In genomic region chr2:33145459-33145858, GRCh38 we compare ENCODE assay signal across 1 cellular context.
TF ChIP-seq lines count a peak whose summit lies in the region.

No MANE protein-coding gene starts in this region.

TF ChIP-seq in GM23338, 12 proteins besides CTCF, POLR2A, EP300 and RAD21 (continued from another document):
- TF ChIP-seq ZNF331 (CRISPR knock-in tag; IDR thresholded peaks at IDR 0.05; ENCODE audit: low read depth) (no peak), EZH2phosphoT487 (IDR thresholded peaks at IDR 0.05; ENCODE audit: unreplicated experiment) (no peak), JUNB (IDR thresholded peaks at IDR 0.05; ENCODE audit: unreplicated experiment) (no peak), ZNF462 (CRISPR knock-in tag; IDR thresholded peaks at IDR 0.05) (no peak), NANOG (IDR thresholded peaks at IDR 0.05; ENCODE audit: borderline replicate concordance) (no peak), POLR2AphosphoS5 (IDR thresholded peaks at IDR 0.05; ENCODE audit: low read depth) (no peak)
- TF ChIP-seq, protein P1, sequence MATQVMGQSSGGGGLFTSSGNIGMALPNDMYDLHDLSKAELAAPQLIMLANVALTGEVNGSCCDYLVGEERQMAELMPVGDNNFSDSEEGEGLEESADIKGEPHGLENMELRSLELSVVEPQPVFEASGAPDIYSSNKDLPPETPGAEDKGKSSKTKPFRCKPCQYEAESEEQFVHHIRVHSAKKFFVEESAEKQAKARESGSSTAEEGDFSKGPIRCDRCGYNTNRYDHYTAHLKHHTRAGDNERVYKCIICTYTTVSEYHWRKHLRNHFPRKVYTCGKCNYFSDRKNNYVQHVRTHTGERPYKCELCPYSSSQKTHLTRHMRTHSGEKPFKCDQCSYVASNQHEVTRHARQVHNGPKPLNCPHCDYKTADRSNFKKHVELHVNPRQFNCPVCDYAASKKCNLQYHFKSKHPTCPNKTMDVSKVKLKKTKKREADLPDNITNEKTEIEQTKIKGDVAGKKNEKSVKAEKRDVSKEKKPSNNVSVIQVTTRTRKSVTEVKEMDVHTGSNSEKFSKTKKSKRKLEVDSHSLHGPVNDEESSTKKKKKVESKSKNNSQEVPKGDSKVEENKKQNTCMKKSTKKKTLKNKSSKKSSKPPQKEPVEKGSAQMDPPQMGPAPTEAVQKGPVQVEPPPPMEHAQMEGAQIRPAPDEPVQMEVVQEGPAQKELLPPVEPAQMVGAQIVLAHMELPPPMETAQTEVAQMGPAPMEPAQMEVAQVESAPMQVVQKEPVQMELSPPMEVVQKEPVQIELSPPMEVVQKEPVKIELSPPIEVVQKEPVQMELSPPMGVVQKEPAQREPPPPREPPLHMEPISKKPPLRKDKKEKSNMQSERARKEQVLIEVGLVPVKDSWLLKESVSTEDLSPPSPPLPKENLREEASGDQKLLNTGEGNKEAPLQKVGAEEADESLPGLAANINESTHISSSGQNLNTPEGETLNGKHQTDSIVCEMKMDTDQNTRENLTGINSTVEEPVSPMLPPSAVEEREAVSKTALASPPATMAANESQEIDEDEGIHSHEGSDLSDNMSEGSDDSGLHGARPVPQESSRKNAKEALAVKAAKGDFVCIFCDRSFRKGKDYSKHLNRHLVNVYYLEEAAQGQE (IDR thresholded peaks at IDR 0.05; ENCODE audit: unreplicated experiment), result no peak
